Comparison of ENCODE assay signal across 8 cellular contexts in genomic region chr17:78883533-78884131, GRCh38. TPM values are rescaled to one million over a fixed set of nuclear protein-coding genes. Genes with fewer than 3 reads are reported as not detected.
DNase-seq lines count a peak whose midpoint lies in the region; ATAC-seq and TF ChIP-seq lines count a peak whose summit lies in the region.

No MANE protein-coding gene starts in this region.

- H3K9ac ChIP-seq in endocrine pancreas (ENCODE audit: control insufficient read depth, insufficient read depth, low read length): peak overlapping the region; percentile 10

- intact Hi-C loops in lower lobe of right lung (cut with DNase I): no loop called here

- H3K27me3 ChIP-seq in Peyer's patch (no peaks in the 10 kb centered on the region), endocrine pancreas (ENCODE audit: control insufficient read depth, insufficient read depth, low read length) (no peaks in the 10 kb centered on the region), lower lobe of right lung (ENCODE audit: low read depth) (no peaks in the 10 kb centered on the region)

- TF ChIP-seq CTCF in Peyer's patch (IDR thresholded peaks at IDR 0.05) (peak in 2 of 6 experiments; percentile 2 to 3), lower lobe of right lung (IDR thresholded peaks at IDR 0.05) (no peak)

- peak; percentile 37 for DNase-seq in NCI-H82 (lab: John Stamatoyannopoulos, UW)
- no peak for DNase-seq in NCI-H82 treated with DMSO at 0.1 percent for 48 hours (lab: John Stamatoyannopoulos, UW; ENCODE audit: unreplicated experiment)
- peak in 1 of 3 donors; percentile 72 for DNase-seq in Peyer's patch
- DNase-seq in lower lobe of right lung: no peak
- peak in 48 of 49 donors; percentile 56 to 92 (median 82) for DNase-seq in substantia nigra (lab: John Stamatoyannopoulos, UW)
- no peak for DNase-seq in activated naive CD4-positive, alpha-beta T cell treated with Interleukin-2 at 50 U/mL for 16 hours
- DNase-seq in AML-193 (lab: John Stamatoyannopoulos, UW): no peak

- H3K27ac ChIP-seq in Peyer's patch (peak overlapping the region; percentile 69 to 87 (median 78)), lower lobe of right lung (peak overlapping the region; percentile 85), substantia nigra (ENCODE audit: low read depth, low read length, poor library complexity, severe bottlenecking) (peak overlapping the region; percentile 99)

- no peak for ATAC-seq in lower lobe of right lung

- H3K4me1 ChIP-seq in Peyer's patch (peaks cover 0 to 59% (median 6%) of the 10 kb centered on the region in 4 donors), endocrine pancreas (ENCODE audit: control insufficient read depth, insufficient read depth, low read length) (no peaks in the 10 kb centered on the region), lower lobe of right lung (peaks cover 59% of the 10 kb centered on the region)

- H3K36me3 ChIP-seq in Peyer's patch (no peaks in the 10 kb centered on the region), endocrine pancreas (ENCODE audit: control insufficient read depth, insufficient read depth, low read length) (no peaks in the 10 kb centered on the region), lower lobe of right lung (peaks cover 5% of the 10 kb centered on the region)

- H3K9me3 ChIP-seq in Peyer's patch (no peaks in the 10 kb centered on the region), endocrine pancreas (ENCODE audit: control insufficient read depth, low read length) (no peaks in the 10 kb centered on the region), lower lobe of right lung (no peaks in the 10 kb centered on the region)

- TF ChIP-seq POLR2A in Peyer's patch (IDR thresholded peaks at IDR 0.05): no peak

- H3K4me3 ChIP-seq in Peyer's patch (peak overlapping the region in 1 of 4 donors; percentile 14), endocrine pancreas (ENCODE audit: control insufficient read depth, insufficient read depth, low read length) (no peak overlapping the region), lower lobe of right lung (peak overlapping the region; percentile 18)

RNA-seq across cellular contexts. Expression of gene CEP295NL, which starts 19.4 kb away (rescaled TPM):
- total RNA-seq in Peyer's patch: 10 to 100 TPM in 2 of 4 donors, 1 to 10 TPM in 2; 1.1 to 45.4 (median 9.1) TPM
- total RNA-seq in lower lobe of right lung: 5.5 TPM

RNA-seq across cellular contexts. Expression of gene TIMP2, which starts 41.6 kb away (rescaled TPM):
- total RNA-seq in Peyer's patch (10 to 100 TPM; 27.2 to 73.2 (median 45.0) TPM), lower lobe of right lung (260 TPM)

RNA-seq across cellular contexts. Expression of gene USP36, which starts 43.0 kb away (rescaled TPM):
- total RNA-seq in Peyer's patch (100 to 1,000 TPM in 1 of 4 donors, 10 to 100 TPM in 3; 20.7 to 130 (median 59.9) TPM), lower lobe of right lung (58.6 TPM)

Comparison
In these comparisons a context has a peak if more than half of its experiments do, and no peak if none do; other contexts are left out.
1. DNase-seq: peak in NCI-H82 (single experiment) and substantia nigra (48 of 49); none in NCI-H82 treated with DMSO at 0.1 percent for 48 hours (single experiment), lower lobe of right lung (single experiment), activated naive CD4-positive, alpha-beta T cell treated with Interleukin-2 at 50 U/mL for 16 hours (single experiment) and AML-193 (0 of 2).
2. Peak in every context shown above with its lines, with median percentiles within 50 percentile points of each other: H3K27ac ChIP-seq.